10 cellular contexts compared by ENCODE assay signal in genomic region chr16:87790278-87791023, GRCh38. TPM values are rescaled to one million over a fixed set of nuclear protein-coding genes. Genes with fewer than 3 reads are reported as not detected.
DNase-seq lines count a peak whose midpoint lies in the region; ATAC-seq and TF ChIP-seq lines count a peak whose summit lies in the region.
"Had no signal": no experiment of that assay in that cellular context is flagged by ENCODE, and none has a peak within 500 bp of the region (broad histone marks: within the 10 kb centered on the region; RNA-seq: fewer than 3 reads in every experiment).

No MANE protein-coding gene starts in this region.

- no peaks in the 10 kb centered on the region for H3F3A ChIP-seq in GM23338 (replicated peaks; ENCODE audit: low read depth)

- H3K36me3 Mint-ChIP-seq in GM23338 (ENCODE audit: low read depth), result no peaks in the 10 kb centered on the region

- no peak overlapping the region for H3K4me3 Mint-ChIP-seq in GM23338
- H3K4me3 Mint-ChIP-seq: activated CD8-positive, alpha-beta T cell treated with anti-CD3 and anti-CD28 coated beads, Interleukin-2, amount 10 ng/mL, durations not matched to agents 7 days and 5 days had no signal

- DNase-seq in BE2C (peak; percentile 92), NCI-H1092 treated with DMSO at 0.1 percent for 48 hours (lab: John Stamatoyannopoulos, UW) (peak; percentile 76), cerebellar cortex (ENCODE audit: low spot score) (peak; percentile 59), myocyte (ENCODE audit: low read depth) (peak; percentile 97), GM23338 (ENCODE audit: low spot score) (no peak), NOMO-1 treated with DMSO at 0.1 percent for 48 hours (lab: John Stamatoyannopoulos, UW; ENCODE audit: unreplicated experiment) (no peak)
- no peak for DNase-seq in activated CD8-positive, alpha-beta memory T cell treated with anti-CD3 and anti-CD28 coated beads, Interleukin-2, amount 50 U/mL, for 4 hours
- no peak for DNase-seq in effector CD8-positive, alpha-beta T cell (lab: John Stamatoyannopoulos, UW)
- DNase-seq: activated CD8-positive, alpha-beta T cell treated with anti-CD3 and anti-CD28 coated beads, Interleukin-2, amount 10 ng/mL, durations not matched to agents 7 days and 5 days; stimulated activated CD4-positive, alpha-beta T cell treated with anti-CD3 and anti-CD28 coated beads, Interleukin-15, amount 100 ng/mL, for 24 hours had no signal

- no peak overlapping the region; the same call in 1 of the 2 replicates for H2AFZ ChIP-seq in GM23338

- H3K4me1 ChIP-seq in BE2C (peaks cover 17% of the 10 kb centered on the region), GM23338 (ENCODE audit: insufficient read depth) (no peaks in the 10 kb centered on the region)

- H4K20me1 ChIP-seq in GM23338 (replicated peaks; ENCODE audit: insufficient read depth), result no peaks in the 10 kb centered on the region

- no peaks in the 10 kb centered on the region for H3K9me3 Mint-ChIP-seq in GM23338

- TF ChIP-seq CTCF in BE2C (IDR thresholded peaks at IDR 0.05; ENCODE audit: low read depth, low read length) (no peak), GM23338 (conservative IDR thresholded peaks at IDR 0.05; ENCODE audit: low read depth in 2 of 2) (no peak)

- H3K27me3 ChIP-seq in BE2C, result no peaks in the 10 kb centered on the region
- H3K27me3 ChIP-seq in GM23338 (ENCODE audit: insufficient read depth), result no peaks in the 10 kb centered on the region

- no peaks in the 10 kb centered on the region for H3K79me2 ChIP-seq in GM23338 (replicated peaks; ENCODE audit: insufficient read depth)

- no peak for ATAC-seq in GM23338
- ATAC-seq: activated CD8-positive, alpha-beta T cell treated with anti-CD3 and anti-CD28 coated beads, Interleukin-2, amount 10 ng/mL, durations not matched to agents 7 days and 5 days had no signal

- H3K27me3 Mint-ChIP-seq in GM23338 (ENCODE audit: insufficient read depth, low read depth, poor library complexity), result peaks cover 6% of the 10 kb centered on the region

- H3K27ac Mint-ChIP-seq in GM23338, result no peak overlapping the region
- H3K27ac Mint-ChIP-seq: activated CD8-positive, alpha-beta T cell treated with anti-CD3 and anti-CD28 coated beads, Interleukin-2, amount 10 ng/mL, durations not matched to agents 7 days and 5 days had no signal

- H3K4me3 ChIP-seq in BE2C (ENCODE audit: low read depth, low read length) (no peak overlapping the region), GM23338 (no peak overlapping the region)

- H3K9me3 ChIP-seq in BE2C, result no peaks in the 10 kb centered on the region

- no peaks in the 10 kb centered on the region for H3K36me3 ChIP-seq in BE2C
- no peaks in the 10 kb centered on the region for H3K36me3 ChIP-seq in GM23338 (ENCODE audit: insufficient read depth)

- H3K4me1 Mint-ChIP-seq in GM23338, result no peaks in the 10 kb centered on the region; the same call in 2 of the 3 replicates

- H3K9me2 ChIP-seq in GM23338 (ENCODE audit: insufficient read depth), result no peaks in the 10 kb centered on the region

- no peak overlapping the region for H3K4me2 ChIP-seq in GM23338

- no peak overlapping the region for H3K27ac ChIP-seq in GM23338 (ENCODE audit: low read depth)

TF ChIP-seq in GM23338, 12 proteins besides CTCF, POLR2A, EP300 and RAD21:
- TF ChIP-seq STAT1 (IDR thresholded peaks at IDR 0.05; ENCODE audit: unreplicated experiment), result no peak
- no peak for TF ChIP-seq ZNF114 (CRISPR knock-in tag; IDR thresholded peaks at IDR 0.05)
- TF ChIP-seq JUNB (IDR thresholded peaks at IDR 0.05; ENCODE audit: unreplicated experiment), result no peak
- no peak for TF ChIP-seq POLR2AphosphoS5 (IDR thresholded peaks at IDR 0.05; ENCODE audit: low read depth)
- TF ChIP-seq NANOG (IDR thresholded peaks at IDR 0.05; ENCODE audit: borderline replicate concordance), result no peak
- TF ChIP-seq EZH2phosphoT487 (IDR thresholded peaks at IDR 0.05; ENCODE audit: unreplicated experiment), result no peak
- TF ChIP-seq ZNF331 (CRISPR knock-in tag; IDR thresholded peaks at IDR 0.05; ENCODE audit: low read depth), result no peak
- TF ChIP-seq, protein P1, sequence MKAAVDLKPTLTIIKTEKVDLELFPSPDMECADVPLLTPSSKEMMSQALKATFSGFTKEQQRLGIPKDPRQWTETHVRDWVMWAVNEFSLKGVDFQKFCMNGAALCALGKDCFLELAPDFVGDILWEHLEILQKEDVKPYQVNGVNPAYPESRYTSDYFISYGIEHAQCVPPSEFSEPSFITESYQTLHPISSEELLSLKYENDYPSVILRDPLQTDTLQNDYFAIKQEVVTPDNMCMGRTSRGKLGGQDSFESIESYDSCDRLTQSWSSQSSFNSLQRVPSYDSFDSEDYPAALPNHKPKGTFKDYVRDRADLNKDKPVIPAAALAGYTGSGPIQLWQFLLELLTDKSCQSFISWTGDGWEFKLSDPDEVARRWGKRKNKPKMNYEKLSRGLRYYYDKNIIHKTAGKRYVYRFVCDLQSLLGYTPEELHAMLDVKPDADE (IDR thresholded peaks at IDR 0.05), result no peak
- TF ChIP-seq REST (IDR thresholded peaks at IDR 0.05; ENCODE audit: unreplicated experiment), result no peak
- no peak for TF ChIP-seq EZH2 (IDR thresholded peaks at IDR 0.05; ENCODE audit: low read depth, unreplicated experiment)
- no peak for TF ChIP-seq CREB1 (CRISPR knock-in tag; IDR thresholded peaks at IDR 0.05; ENCODE audit: low read depth)

RNA-seq across cellular contexts. Expression of gene KLHDC4, which starts 24.7 kb away (rescaled TPM):
- polyA plus RNA-seq in BE2C (2012; ENCODE audit: insufficient read depth, insufficient read length, low read depth), result 72.7 TPM
- 24.4 and 27.1 TPM in 2 replicates for total RNA-seq in myocyte
- 28.0 TPM for polyA plus RNA-seq in myocyte (2012)
- total RNA-seq in GM23338 (2014; rRNA removed; shearing (Covaris generic)), result 36.5 and 41.1 TPM in 2 replicates
- 23.0 and 25.2 TPM in 2 replicates for polyA plus RNA-seq in GM23338 (2016; fragmentation: Nextera tagmentation; extraction: Ambion mirVana)

Comparison
In these comparisons a context has a peak if more than half of its experiments do, and no peak if none do; other contexts are left out.
1. DNase-seq: peak in BE2C (single experiment), NCI-H1092 treated with DMSO at 0.1 percent for 48 hours (single experiment), cerebellar cortex (single experiment) and myocyte (single experiment); none in GM23338 (single experiment), activated CD8-positive, alpha-beta memory T cell treated with anti-CD3 and anti-CD28 coated beads, Interleukin-2, amount 50 U/mL, for 4 hours (single experiment), NOMO-1 treated with DMSO at 0.1 percent for 48 hours (single experiment) and effector CD8-positive, alpha-beta T cell (single experiment).